In genomic region chr5:52856564-52856963, GRCh38 we compare ENCODE assay signal across 11 cellular contexts.
DNase-seq lines count a peak whose midpoint lies in the region; ATAC-seq and TF ChIP-seq lines count a peak whose summit lies in the region.
"Had no signal": no experiment of that assay in that cellular context is flagged by ENCODE, and none has a peak within 500 bp of the region (broad histone marks: within the 10 kb centered on the region; RNA-seq: fewer than 3 reads in every experiment).

No MANE protein-coding gene starts in this region.

- no peaks in the 10 kb centered on the region for H3K9me3 Mint-ChIP-seq in osteocyte (ENCODE audit: unreplicated experiment)

- DNase-seq in ACHN, result peak; percentile 58
- peak; percentile 14 for DNase-seq in RKO (ENCODE audit: low spot score)
- no peak for DNase-seq in iPS-NIHi7 (ENCODE audit: extremely low spot score)
- DNase-seq in osteocyte (ENCODE audit: extremely low spot score, unreplicated experiment), result no peak
- DNase-seq in NCI-H526 (lab: John Stamatoyannopoulos, UW), result no peak
- DNase-seq in activated CD4-positive, alpha-beta T cell treated with anti-CD3 and anti-CD28 coated beads for 48 hours, result no peak
- DNase-seq: activated naive CD4-positive, alpha-beta T cell; esophagus squamous epithelium; NCI-H2081 had no signal

- H3K36me3 Mint-ChIP-seq in osteocyte (ENCODE audit: unreplicated experiment), result peaks cover 22% of the 10 kb centered on the region

- H3K27me3 Mint-ChIP-seq in osteocyte (ENCODE audit: unreplicated experiment), result no peaks in the 10 kb centered on the region

- in situ Hi-C loops in ACHN (cut with HindIII; ENCODE audit: low pct_ligation_motif_present, low pct_unique_long_range_greater_than_20kb, low sequenced_read_pairs), result no loop called here

- no peak overlapping the region for H3K4me3 Mint-ChIP-seq in osteocyte (ENCODE audit: unreplicated experiment)

- no peak for TF ChIP-seq CTCF in osteocyte (IDR thresholded peaks at IDR 0.05)

- peaks cover 25% of the 10 kb centered on the region for H3K4me1 Mint-ChIP-seq in osteocyte (ENCODE audit: unreplicated experiment)

- no peak overlapping the region for H3K27ac Mint-ChIP-seq in osteocyte (ENCODE audit: unreplicated experiment)

- peak; percentile 90 for ATAC-seq in GM19463 (IDR thresholded peaks at IDR 0.05; ENCODE audit: unreplicated experiment)
- peak; percentile 83 for ATAC-seq in HG03095 (IDR thresholded peaks at IDR 0.05; ENCODE audit: unreplicated experiment)

Comparison
In these comparisons a context has a peak if more than half of its experiments do, and no peak if none do; other contexts are left out.
1. DNase-seq: peak in ACHN (single experiment) and RKO (single experiment); none in iPS-NIHi7 (single experiment), osteocyte (single experiment), NCI-H526 (0 of 2) and activated CD4-positive, alpha-beta T cell treated with anti-CD3 and anti-CD28 coated beads for 48 hours (single experiment).